10 cellular contexts compared by ENCODE assay signal in genomic region chr20:63552481-63553249, GRCh38. TPM values are rescaled to one million over a fixed set of nuclear protein-coding genes. Genes with fewer than 3 reads are reported as not detected.
DNase-seq lines count a peak whose midpoint lies in the region; ATAC-seq and TF ChIP-seq lines count a peak whose summit lies in the region.
"Had no signal": no experiment of that assay in that cellular context is flagged by ENCODE, and none has a peak within 500 bp of the region (broad histone marks: within the 10 kb centered on the region; RNA-seq: fewer than 3 reads in every experiment).

No MANE protein-coding gene starts in this region.

- TF ChIP-seq CTCF in activated CD8-positive, alpha-beta T cell treated with anti-CD3 and anti-CD28 coated beads for 36 hours (IDR thresholded peaks at IDR 0.05) = no peak
- no peak for TF ChIP-seq CTCF in neural crest cell (conservative IDR thresholded peaks at IDR 0.05)

- POLR2A ChIA-PET in activated CD8-positive, alpha-beta T cell treated with anti-CD3 and anti-CD28 coated beads for 36 hours (lab: Charles Lee) = interaction anchor here (1.3 kb wide), 1 partner anchor 15 kb away, joined by 4 read pairs; the partner anchor contains the start of gene PTK6

- peaks cover 7% of the 10 kb centered on the region for H3K27me3 Mint-ChIP-seq in activated CD8-positive, alpha-beta T cell treated with anti-CD3 and anti-CD28 coated beads for 36 hours
- peaks cover 4% of the 10 kb centered on the region for H3K27me3 Mint-ChIP-seq in neural crest cell (ENCODE audit: low read depth)

- ATAC-seq in GM19397 (IDR thresholded peaks at IDR 0.05; ENCODE audit: unreplicated experiment) (peak; percentile 27), HG03571 (IDR thresholded peaks at IDR 0.05; ENCODE audit: unreplicated experiment) (peak; percentile 42), left ventricle myocardium superior (no peak), HG03095 (IDR thresholded peaks at IDR 0.05; ENCODE audit: unreplicated experiment) (no peak)
- ATAC-seq in activated CD8-positive, alpha-beta T cell treated with anti-CD3 and anti-CD28 coated beads for 36 hours = peak; percentile 21

- DNase-seq in activated CD8-positive, alpha-beta T cell treated with anti-CD3 and anti-CD28 coated beads for 36 hours = peak; percentile 67
- DNase-seq in neural crest cell (ENCODE audit: low read depth, low spot score) (no peak), foreskin melanocyte (no peak), NCI-H226 (no peak), left ventricle myocardium superior (no peak)

- H3K4me3 Mint-ChIP-seq in activated CD8-positive, alpha-beta T cell treated with anti-CD3 and anti-CD28 coated beads for 36 hours = peak overlapping the region; percentile 31
- peak overlapping the region; percentile 64 for H3K4me3 Mint-ChIP-seq in neural crest cell

- H3K4me1 Mint-ChIP-seq in activated CD8-positive, alpha-beta T cell treated with anti-CD3 and anti-CD28 coated beads for 36 hours (ENCODE audit: low read depth) = peaks cover 11% of the 10 kb centered on the region
- peaks cover 10% of the 10 kb centered on the region for H3K4me1 Mint-ChIP-seq in neural crest cell

- H3K36me3 Mint-ChIP-seq in activated CD8-positive, alpha-beta T cell treated with anti-CD3 and anti-CD28 coated beads for 36 hours (ENCODE audit: low read depth) = no peaks in the 10 kb centered on the region
- no peaks in the 10 kb centered on the region for H3K36me3 Mint-ChIP-seq in neural crest cell (ENCODE audit: low read depth)

- no peaks in the 10 kb centered on the region for H3K9me3 Mint-ChIP-seq in activated CD8-positive, alpha-beta T cell treated with anti-CD3 and anti-CD28 coated beads for 36 hours
- H3K9me3 Mint-ChIP-seq in neural crest cell = no peaks in the 10 kb centered on the region

- CTCF ChIA-PET in activated CD8-positive, alpha-beta T cell treated with anti-CD3 and anti-CD28 coated beads for 36 hours (lab: Charles Lee) = interaction anchor here (0.8 to 2.0 kb wide), 2 partner anchors 15 kb away, joined by 3 to 8 read pairs; partner anchors contain the start of gene PTK6

- peak overlapping the region; percentile 70 for H3K27ac Mint-ChIP-seq in activated CD8-positive, alpha-beta T cell treated with anti-CD3 and anti-CD28 coated beads for 36 hours
- H3K27ac Mint-ChIP-seq in neural crest cell (ENCODE audit: unreplicated experiment) = no peak overlapping the region

- intact Hi-C loops in activated CD8-positive, alpha-beta T cell treated with anti-CD3 and anti-CD28 coated beads for 36 hours (cut with micrococcal nuclease) = no loop called here
- intact Hi-C loops in left ventricle myocardium superior (cut with micrococcal nuclease) = no loop called here

RNA-seq across cellular contexts. Expression of gene FNDC11, which starts 1.3 kb away (rescaled TPM):
- under 1 TPM; 0.23 to 0.27 TPM for total RNA-seq in activated CD8-positive, alpha-beta T cell treated with anti-CD3 and anti-CD28 coated beads for 36 hours
- total RNA-seq in neural crest cell (1.5 and 1.9 TPM in 2 replicates), left ventricle myocardium superior (0.15 TPM)

RNA-seq across cellular contexts. Expression of gene SRMS, which starts 5.1 kb away (rescaled TPM):
- not detected for total RNA-seq in activated CD8-positive, alpha-beta T cell treated with anti-CD3 and anti-CD28 coated beads for 36 hours
- total RNA-seq in neural crest cell = not detected in 2 replicates
- not detected for total RNA-seq in left ventricle myocardium superior
- total RNA-seq: glomerular endothelial cell, NCI-H460 had no signal

RNA-seq across cellular contexts. Expression of gene PTK6, which starts 15.5 kb away (rescaled TPM):
- under 1 TPM in 1 of 2 experiments, not detected in 1; 0.18 TPM for total RNA-seq in activated CD8-positive, alpha-beta T cell treated with anti-CD3 and anti-CD28 coated beads for 36 hours
- total RNA-seq in neural crest cell (not detected in 2 replicates), left ventricle myocardium superior (not detected)
- total RNA-seq: glomerular endothelial cell had no signal

RNA-seq across cellular contexts. Expression of gene HELZ2, which starts 21.4 kb away (rescaled TPM):
- total RNA-seq in activated CD8-positive, alpha-beta T cell treated with anti-CD3 and anti-CD28 coated beads for 36 hours = 10 to 100 TPM; 14.3 to 17.6 TPM
- total RNA-seq in neural crest cell (22.3 and 26.5 TPM in 2 replicates), left ventricle myocardium superior (13.2 TPM)

RNA-seq across cellular contexts. Expression of gene PPDPF, which starts 32.1 kb away (rescaled TPM):
- total RNA-seq in activated CD8-positive, alpha-beta T cell treated with anti-CD3 and anti-CD28 coated beads for 36 hours = 100 to 1,000 TPM; 193 to 226 TPM
- total RNA-seq in neural crest cell (193 and 201 TPM in 2 replicates), left ventricle myocardium superior (307 TPM)

Comparison
In these comparisons a context has a peak if more than half of its experiments do, and no peak if none do; other contexts are left out.
1. ATAC-seq: peak in GM19397 (single experiment), HG03571 (single experiment) and activated CD8-positive, alpha-beta T cell treated with anti-CD3 and anti-CD28 coated beads for 36 hours (single experiment); none in left ventricle myocardium superior (single experiment) and HG03095 (single experiment).